In the genomic region with DNA sequence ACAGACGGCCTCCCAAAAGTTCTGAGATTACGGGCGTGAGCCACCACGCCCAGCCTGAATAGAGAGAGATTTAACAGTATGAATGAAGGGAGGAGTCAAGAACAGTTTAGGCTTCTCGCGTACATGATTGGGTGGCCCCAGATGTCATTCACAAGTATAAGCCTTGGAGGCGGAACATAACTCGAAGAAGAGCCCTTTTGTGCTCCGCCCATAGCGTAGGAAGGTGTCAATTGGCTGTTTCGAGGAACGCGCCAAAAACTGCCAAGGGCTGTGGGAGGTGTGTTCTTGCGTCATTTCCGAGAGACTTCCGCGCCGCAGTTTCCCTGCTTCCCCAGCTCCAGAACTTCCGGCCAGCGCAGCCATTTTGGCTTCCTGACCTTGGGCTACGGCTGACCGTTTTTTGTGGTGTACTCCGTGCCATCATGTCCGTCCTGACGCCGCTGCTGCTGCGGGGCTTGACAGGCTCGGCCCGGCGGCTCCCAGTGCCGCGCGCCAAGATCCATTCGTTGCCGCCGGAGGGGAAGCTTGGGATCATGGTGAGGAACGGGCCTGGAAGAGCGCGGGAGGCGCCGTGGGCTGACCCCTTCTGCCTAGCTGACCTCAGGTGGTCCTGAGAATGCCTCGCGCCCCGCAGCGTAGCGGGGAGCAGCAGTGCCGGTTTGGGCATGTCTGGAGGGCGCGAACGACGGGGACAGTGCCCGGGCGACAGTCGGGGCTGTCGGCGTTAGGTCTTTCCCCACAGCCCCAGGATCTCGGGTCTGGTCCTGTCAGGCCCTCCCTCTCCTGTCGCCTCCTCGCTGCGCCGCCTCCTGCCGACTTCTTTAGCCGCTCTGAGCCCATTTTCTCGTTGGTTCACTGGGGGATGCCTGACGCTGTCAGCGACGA, we compare ENCODE assay signal across 1 cellular context.
TF ChIP-seq lines count a peak whose summit lies in the region.

A gene with protein sequence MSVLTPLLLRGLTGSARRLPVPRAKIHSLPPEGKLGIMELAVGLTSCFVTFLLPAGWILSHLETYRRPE (plus strand): TSS at position 362 of the 885 bp plus-strand sequence. CDS start 61 bp downstream, at position 423.

TF ChIP-seq in HepG2, 621 proteins besides CTCF, POLR2A, EP300 and RAD21 (continued from another document and continues in another):
- TF ChIP-seq MYNN (CRISPR knock-in tag; IDR thresholded peaks at IDR 0.05; ENCODE audit: low read depth): no peak
- peak; percentile 84; the same call in 1 of the 2 replicates for TF ChIP-seq ZSCAN9 (CRISPR knock-in tag; IDR thresholded peaks at IDR 0.05; ENCODE audit: borderline replicate concordance)
- no peak for TF ChIP-seq TBP (CRISPR knock-in tag; IDR thresholded peaks at IDR 0.05)
- peak; percentile 93 for TF ChIP-seq ZNF274 (CRISPR knock-in tag; IDR thresholded peaks at IDR 0.05)
- peak; percentile 70 for TF ChIP-seq DRAP1 (CRISPR knock-in tag; IDR thresholded peaks at IDR 0.05)
- TF ChIP-seq TEAD2 (CRISPR knock-in tag; IDR thresholded peaks at IDR 0.05): no peak
- no peak for TF ChIP-seq ATM (IDR thresholded peaks at IDR 0.05; ENCODE audit: borderline replicate concordance)
- peak; percentile 82 for TF ChIP-seq PITX1 (CRISPR knock-in tag; IDR thresholded peaks at IDR 0.05)
- TF ChIP-seq ZFY (CRISPR knock-in tag; IDR thresholded peaks at IDR 0.05): peak; percentile 95
- no peak; the same call in 1 of the 2 replicates for TF ChIP-seq HOXD1 (CRISPR knock-in tag; IDR thresholded peaks at IDR 0.05)
- TF ChIP-seq SOX6 (IDR thresholded peaks at IDR 0.05): no peak
- TF ChIP-seq SOX6 (CRISPR knock-in tag; IDR thresholded peaks at IDR 0.05): no peak
- TF ChIP-seq RFXAP (CRISPR knock-in tag; IDR thresholded peaks at IDR 0.05; ENCODE audit: borderline replicate concordance): peak; percentile 72; the same call in 1 of the 2 replicates
- TF ChIP-seq, protein P1, sequence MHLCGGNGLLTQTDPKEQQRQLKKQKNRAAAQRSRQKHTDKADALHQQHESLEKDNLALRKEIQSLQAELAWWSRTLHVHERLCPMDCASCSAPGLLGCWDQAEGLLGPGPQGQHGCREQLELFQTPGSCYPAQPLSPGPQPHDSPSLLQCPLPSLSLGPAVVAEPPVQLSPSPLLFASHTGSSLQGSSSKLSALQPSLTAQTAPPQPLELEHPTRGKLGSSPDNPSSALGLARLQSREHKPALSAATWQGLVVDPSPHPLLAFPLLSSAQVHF (CRISPR knock-in tag; IDR thresholded peaks at IDR 0.05): 0 out of 2 replicates have a peak, but pooled peaks have one; percentile 75
- no peak for TF ChIP-seq ZBTB33 (CRISPR knock-in tag; IDR thresholded peaks at IDR 0.05)
- peak; percentile 95 for TF ChIP-seq ELF1 (CRISPR knock-in tag; IDR thresholded peaks at IDR 0.05)
- no peak for TF ChIP-seq MATR3 (CRISPR knock-in tag; IDR thresholded peaks at IDR 0.05)
- peak; percentile 84 for TF ChIP-seq ASH2L (IDR thresholded peaks at IDR 0.05; ENCODE audit: insufficient read length, low read depth, low read length)
- TF ChIP-seq ZXDC (CRISPR knock-in tag; IDR thresholded peaks at IDR 0.05): 0 out of 2 replicates have a peak, but pooled peaks have one; percentile 44
- no peak for TF ChIP-seq CHD4 (IDR thresholded peaks at IDR 0.05; ENCODE audit: borderline replicate concordance, low read length)
- peak; percentile 36; the same call in 1 of the 2 replicates for TF ChIP-seq ZNF335 (CRISPR knock-in tag; IDR thresholded peaks at IDR 0.05)
- TF ChIP-seq, protein P2, sequence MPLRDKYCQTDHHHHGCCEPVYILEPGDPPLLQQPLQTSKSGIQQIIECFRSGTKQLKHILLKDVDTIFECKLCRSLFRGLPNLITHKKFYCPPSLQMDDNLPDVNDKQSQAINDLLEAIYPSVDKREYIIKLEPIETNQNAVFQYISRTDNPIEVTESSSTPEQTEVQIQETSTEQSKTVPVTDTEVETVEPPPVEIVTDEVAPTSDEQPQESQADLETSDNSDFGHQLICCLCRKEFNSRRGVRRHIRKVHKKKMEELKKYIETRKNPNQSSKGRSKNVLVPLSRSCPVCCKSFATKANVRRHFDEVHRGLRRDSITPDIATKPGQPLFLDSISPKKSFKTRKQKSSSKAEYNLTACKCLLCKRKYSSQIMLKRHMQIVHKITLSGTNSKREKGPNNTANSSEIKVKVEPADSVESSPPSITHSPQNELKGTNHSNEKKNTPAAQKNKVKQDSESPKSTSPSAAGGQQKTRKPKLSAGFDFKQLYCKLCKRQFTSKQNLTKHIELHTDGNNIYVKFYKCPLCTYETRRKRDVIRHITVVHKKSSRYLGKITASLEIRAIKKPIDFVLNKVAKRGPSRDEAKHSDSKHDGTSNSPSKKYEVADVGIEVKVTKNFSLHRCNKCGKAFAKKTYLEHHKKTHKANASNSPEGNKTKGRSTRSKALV (CRISPR knock-in tag; IDR thresholded peaks at IDR 0.05): peak; percentile 73; the same call in 1 of the 2 replicates
- TF ChIP-seq ZNF570 (CRISPR knock-in tag; IDR thresholded peaks at IDR 0.05; ENCODE audit: borderline replicate concordance): no peak
- no peak for TF ChIP-seq PHF5A (CRISPR knock-in tag; IDR thresholded peaks at IDR 0.05; ENCODE audit: low read depth, unreplicated experiment)
- peak; percentile 81; the same call in 1 of the 2 replicates for TF ChIP-seq NFKB2 (CRISPR knock-in tag; IDR thresholded peaks at IDR 0.05; ENCODE audit: borderline replicate concordance)
- TF ChIP-seq BRCA1 (CRISPR knock-in tag; IDR thresholded peaks at IDR 0.05): peak; percentile 77; the same call in 1 of the 2 replicates
- TF ChIP-seq ZFP36L2 (CRISPR knock-in tag; IDR thresholded peaks at IDR 0.05): no peak
- TF ChIP-seq ZNF614 (CRISPR knock-in tag; IDR thresholded peaks at IDR 0.05; ENCODE audit: borderline replicate concordance): peak; percentile 65; the same call in 1 of the 2 replicates
- peak; percentile 92 for TF ChIP-seq ZFP91 (CRISPR knock-in tag; IDR thresholded peaks at IDR 0.05; ENCODE audit: borderline replicate concordance)
- TF ChIP-seq RERE (CRISPR knock-in tag; IDR thresholded peaks at IDR 0.05; ENCODE audit: low read depth): no peak
- peak; percentile 48; the same call in 1 of the 2 replicates for TF ChIP-seq MIER3 (CRISPR knock-in tag; IDR thresholded peaks at IDR 0.05; ENCODE audit: borderline replicate concordance)
- peak; percentile 89 for TF ChIP-seq DMAP1 (CRISPR knock-in tag; IDR thresholded peaks at IDR 0.05)
- no peak for TF ChIP-seq ZNF576 (CRISPR knock-in tag; IDR thresholded peaks at IDR 0.05)
- no peak for TF ChIP-seq ZNF367 (CRISPR knock-in tag; IDR thresholded peaks at IDR 0.05; ENCODE audit: borderline replicate concordance)
- TF ChIP-seq ZGPAT (CRISPR knock-in tag; IDR thresholded peaks at IDR 0.05): peak; percentile 84
- peak; percentile 91 for TF ChIP-seq ZMYM4 (CRISPR knock-in tag; IDR thresholded peaks at IDR 0.05)
- TF ChIP-seq ZNF605 (CRISPR knock-in tag; IDR thresholded peaks at IDR 0.05): peak; percentile 96
